11 cellular contexts compared by ENCODE assay signal in the genomic region with DNA sequence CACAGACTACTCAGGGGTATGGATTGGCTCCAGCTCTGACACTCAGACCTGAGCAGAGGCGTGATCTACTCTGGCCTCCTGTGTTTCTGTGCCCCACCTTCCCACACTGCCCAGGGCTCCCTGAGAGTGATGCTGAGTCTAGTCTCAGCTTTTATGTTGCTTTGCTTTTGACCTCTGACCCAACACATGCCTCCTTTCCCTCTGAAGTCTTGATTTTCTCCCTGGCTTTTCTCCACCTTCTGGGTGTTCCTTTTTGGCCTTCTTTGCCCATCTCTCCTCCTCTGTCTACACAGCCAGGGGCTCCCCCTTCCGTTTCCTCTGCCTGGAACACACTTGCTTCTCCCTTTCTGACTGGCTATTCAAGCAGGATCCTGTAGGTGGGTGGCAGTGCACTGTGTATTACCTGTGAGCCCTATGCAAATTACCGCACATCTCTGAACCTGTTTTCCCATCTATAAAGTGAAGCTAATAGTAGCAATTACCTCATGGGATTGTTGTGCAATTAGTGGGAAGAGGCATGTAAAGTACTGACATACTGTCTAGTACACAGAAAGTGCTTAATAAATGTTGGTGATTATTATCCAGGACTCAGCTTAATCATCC. TPM values are rescaled to one million over a fixed set of nuclear protein-coding genes. Genes with fewer than 3 reads are reported as not detected.
DNase-seq lines count a peak whose midpoint lies in the region; ATAC-seq and TF ChIP-seq lines count a peak whose summit lies in the region.
"Had no signal": no experiment of that assay in that cellular context is flagged by ENCODE, and none has a peak within 500 bp of the region (broad histone marks: within the 10 kb centered on the region; RNA-seq: fewer than 3 reads in every experiment).

No MANE protein-coding gene starts in this region.

- H3K36me3 ChIP-seq in heart right ventricle (no peaks in the 10 kb centered on the region), mesenchymal stem cell (ENCODE audit: control insufficient read depth in 1 of 2, insufficient read depth in 2 of 2, low read depth in 1 of 2, low read length in 2 of 2) (peaks cover 0 to 12% of the 10 kb centered on the region in 2 experiments), transverse colon (no peaks in the 10 kb centered on the region)

- no peak overlapping the region for H2BK15ac ChIP-seq in mesenchymal stem cell (ENCODE audit: low read depth, poor library complexity, severe bottlenecking)

- no peak overlapping the region for H2BK5ac ChIP-seq in mesenchymal stem cell (ENCODE audit: low read depth, low read length, poor library complexity, severe bottlenecking)

- H3K27ac Mint-ChIP-seq in activated naive CD8-positive, alpha-beta T cell treated with anti-CD3 and anti-CD28 coated beads for 36 hours: no peak overlapping the region

- no peaks in the 10 kb centered on the region for H3K9me3 Mint-ChIP-seq in activated naive CD8-positive, alpha-beta T cell treated with anti-CD3 and anti-CD28 coated beads for 36 hours

- H3K4me1 Mint-ChIP-seq in activated naive CD8-positive, alpha-beta T cell treated with anti-CD3 and anti-CD28 coated beads for 36 hours: peaks cover 48% of the 10 kb centered on the region

- H3K27ac ChIP-seq in heart right ventricle (peak overlapping the region in 8 of 10 donors; percentile 80 to 93 (median 87)), mesenchymal stem cell (ENCODE audit: low read length, poor library complexity, severe bottlenecking) (no peak overlapping the region), transverse colon (peak overlapping the region; percentile 19 to 80 (median 66))

- no peak overlapping the region for H2BK120ac ChIP-seq in mesenchymal stem cell (ENCODE audit: low read depth, low read length)

- H3K27me3 ChIP-seq in heart right ventricle: no peaks in the 10 kb centered on the region
- H3K27me3 ChIP-seq in mesenchymal stem cell (ENCODE audit: control insufficient read depth in 1 of 2, insufficient read depth in 1 of 2, low read length in 2 of 2): no peaks in the 10 kb centered on the region
- H3K27me3 ChIP-seq in transverse colon: no peaks in the 10 kb centered on the region

- no peak overlapping the region for H3K23ac ChIP-seq in mesenchymal stem cell (ENCODE audit: low read length in 2 of 2)

- H3K4me3 ChIP-seq in heart right ventricle (no peak overlapping the region), mesenchymal stem cell (ENCODE audit: insufficient read depth in 1 of 2, low read depth in 1 of 2, low read length in 2 of 2) (no peak overlapping the region), transverse colon (no peak overlapping the region)

- no peak overlapping the region for H2AFZ ChIP-seq in mesenchymal stem cell (ENCODE audit: low read depth, low read length)

- WGBS in heart right ventricle, 2 donors: 75 to 80% methylated on average over 3 of the region's 3 CpGs
- WGBS in mesenchymal stem cell: 88% methylated on average over 1 of the region's 3 CpGs
- 67 to 82% methylated on average over 2 to 3 of the region's 3 CpGs for WGBS in transverse colon (ENCODE audit: low coverage in 1 of 2), 2 donors

- no peak for DNase-seq in heart right ventricle
- no peak for DNase-seq in Right ventricle myocardium superior
- DNase-seq in activated naive CD8-positive, alpha-beta T cell treated with anti-CD3 and anti-CD28 coated beads for 36 hours: no peak
- DNase-seq in mesenchymal stem cell: peak; percentile 77
- no peak for DNase-seq in transverse colon
- DNase-seq in NOMO-1 treated with dmso at 0.1 percent for 144 hours (lab: John Stamatoyannopoulos, UW; ENCODE audit: unreplicated experiment): no peak
- DNase-seq in SW480 (ENCODE audit: low spot score): no peak
- no peak for DNase-seq in amygdala (lab: John Stamatoyannopoulos, UW)
- DNase-seq: NCI-H1417 treated with DMSO at 0.1 percent for 48 hours had no signal

- in situ Hi-C loops in transverse colon (cut with MboI; ENCODE audit: low pct_ligation_motif_present in 1 of 4, low pct_unique_long_range_greater_than_20kb in 1 of 4, low sequenced_read_pairs in 3 of 4): loop anchor here (5.0 to 25.0 kb wide), 3 partner anchors 36 to 129 kb away; a partner anchor contains a TSS

- ATAC-seq in heart right ventricle: no peak
- no peak for ATAC-seq in Right ventricle myocardium superior (ENCODE audit: poor library complexity)

- peak overlapping the region; percentile 28 for H2AK5ac ChIP-seq in mesenchymal stem cell (ENCODE audit: low read length, severe bottlenecking)

- H3K4me2 ChIP-seq in mesenchymal stem cell (ENCODE audit: low read length, poor library complexity, severe bottlenecking): no peak overlapping the region

- H2BK12ac ChIP-seq in mesenchymal stem cell (ENCODE audit: low read length in 2 of 2): peak overlapping the region; percentile 17 to 28

- H3K9ac ChIP-seq in mesenchymal stem cell (ENCODE audit: low read length): peak overlapping the region; percentile 90

- peak overlapping the region; percentile 23 to 58 for H3K18ac ChIP-seq in mesenchymal stem cell (ENCODE audit: low read depth in 1 of 2, low read length in 2 of 2)

- no peaks in the 10 kb centered on the region for H3K36me3 Mint-ChIP-seq in activated naive CD8-positive, alpha-beta T cell treated with anti-CD3 and anti-CD28 coated beads for 36 hours

- H3K4me3 Mint-ChIP-seq in activated naive CD8-positive, alpha-beta T cell treated with anti-CD3 and anti-CD28 coated beads for 36 hours: peak overlapping the region; percentile 15

- H3K14ac ChIP-seq in mesenchymal stem cell (ENCODE audit: low read length in 2 of 2): no peak overlapping the region

- TF ChIP-seq EP300 in transverse colon (IDR thresholded peaks at IDR 0.05; ENCODE audit: low read depth): no peak

- intact Hi-C loops in heart right ventricle (cut with DNase I) (loop anchor here (1.0 to 5.0 kb wide), 4 partner anchors 33 to 36 kb away; no protein-coding TSS in a partner anchor), Right ventricle myocardium superior (cut with DNase I) (loop anchor here (2.0 kb wide), 1 partner anchor 35 kb away; no protein-coding TSS in a partner anchor), transverse colon (cut with DNase I; ENCODE audit: low total_unique reads) (loop anchor here (2.0 kb wide), 2 partner anchors 35 to 77 kb away; no protein-coding TSS in a partner anchor)

- H3K79me1 ChIP-seq in mesenchymal stem cell (replicated peaks; ENCODE audit: low read length, poor library complexity, severe bottlenecking): peaks cover 12% of the 10 kb centered on the region

- H3K9me3 ChIP-seq in heart right ventricle: no peaks in the 10 kb centered on the region
- no peaks in the 10 kb centered on the region for H3K9me3 ChIP-seq in mesenchymal stem cell (ENCODE audit: control insufficient read depth, low read length)
- no peaks in the 10 kb centered on the region for H3K9me3 ChIP-seq in transverse colon

- H4K8ac ChIP-seq in mesenchymal stem cell (ENCODE audit: low read length): no peak overlapping the region

- TF ChIP-seq POLR2A in transverse colon (IDR thresholded peaks at IDR 0.05): no peak

- TF ChIP-seq CTCF in heart right ventricle (IDR thresholded peaks at IDR 0.05) (no peak), transverse colon (IDR thresholded peaks at IDR 0.05) (no peak)

- H4K91ac ChIP-seq in mesenchymal stem cell (ENCODE audit: low read length): peak overlapping the region; percentile 44

- H3K4ac ChIP-seq in mesenchymal stem cell (ENCODE audit: low read depth in 1 of 2, low read length in 2 of 2): peak overlapping the region; percentile 20 to 34

- peaks cover 26% of the 10 kb centered on the region for H3K27me3 Mint-ChIP-seq in activated naive CD8-positive, alpha-beta T cell treated with anti-CD3 and anti-CD28 coated beads for 36 hours

- H3K4me1 ChIP-seq in heart right ventricle: peaks cover 18 to 36% (median 27%) of the 10 kb centered on the region in 9 donors
- H3K4me1 ChIP-seq in mesenchymal stem cell (ENCODE audit: control insufficient read depth, insufficient read depth, low read depth, low read length): peaks cover 16% of the 10 kb centered on the region
- peaks cover 8 to 39% (median 15%) of the 10 kb centered on the region in 4 donors for H3K4me1 ChIP-seq in transverse colon

RNA-seq across cellular contexts. Expression of a gene that starts 13.7 kb away (rescaled TPM):
- under 1 TPM; 0.09 to 0.31 (median 0.19) TPM for total RNA-seq in heart right ventricle
- under 1 TPM; 0.17 to 0.29 TPM for polyA plus RNA-seq in heart right ventricle
- total RNA-seq in Right ventricle myocardium superior: 0.16 TPM
- total RNA-seq in activated naive CD8-positive, alpha-beta T cell treated with anti-CD3 and anti-CD28 coated beads for 36 hours: under 1 TPM; 0.34 to 0.35 TPM
- 10.4 TPM for polyA plus RNA-seq in mesenchymal stem cell (2013, experiment 1 of 2)
- 10.7 TPM for polyA plus RNA-seq in mesenchymal stem cell (2013, experiment 2 of 2)
- under 1 TPM in 3 of 4 donors, not detected in 1; 0.14 to 0.60 (median 0.48) TPM for total RNA-seq in transverse colon

RNA-seq across cellular contexts. Expression of a gene that starts 18.5 kb away (rescaled TPM):
- 100 to 1,000 TPM; 213 to 554 (median 267) TPM for total RNA-seq in heart right ventricle
- 100 to 1,000 TPM; 286 to 356 TPM for polyA plus RNA-seq in heart right ventricle
- 270 TPM for total RNA-seq in Right ventricle myocardium superior
- 10 to 100 TPM; 32.3 to 37.8 TPM for total RNA-seq in activated naive CD8-positive, alpha-beta T cell treated with anti-CD3 and anti-CD28 coated beads for 36 hours
- 732 TPM for polyA plus RNA-seq in mesenchymal stem cell (2013, experiment 1 of 2)
- polyA plus RNA-seq in mesenchymal stem cell (2013, experiment 2 of 2): 747 TPM
- 100 to 1,000 TPM; 300 to 999 (median 324) TPM for total RNA-seq in transverse colon

RNA-seq across cellular contexts. Expression of a gene that starts 35.0 kb away (rescaled TPM):
- under 1 TPM in 1 of 10 donors, not detected in 9; 0.50 TPM for total RNA-seq in heart right ventricle
- polyA plus RNA-seq in heart right ventricle: under 1 TPM in 1 of 2 donors, not detected in 1; 0.17 TPM
- not detected for total RNA-seq in Right ventricle myocardium superior
- total RNA-seq in activated naive CD8-positive, alpha-beta T cell treated with anti-CD3 and anti-CD28 coated beads for 36 hours: under 1 TPM; 0.64 to 0.99 TPM
- polyA plus RNA-seq in mesenchymal stem cell (2013, experiment 1 of 2): not detected
- not detected for polyA plus RNA-seq in mesenchymal stem cell (2013, experiment 2 of 2)
- total RNA-seq in transverse colon: 100 to 1,000 TPM; 140 to 213 (median 174) TPM
- total RNA-seq: aorta, temporal lobe had no signal

RNA-seq across cellular contexts. Expression of a gene that starts 41.4 kb away (rescaled TPM):
- total RNA-seq in heart right ventricle (10 to 100 TPM; 49.4 to 64.9 (median 59.6) TPM), Right ventricle myocardium superior (64.4 TPM), transverse colon (10 to 100 TPM; 20.9 to 70.9 (median 47.5) TPM)
- 100 to 1,000 TPM in 1 of 2 donors, 10 to 100 TPM in 1; 94.3 to 105 TPM for polyA plus RNA-seq in heart right ventricle
- total RNA-seq in activated naive CD8-positive, alpha-beta T cell treated with anti-CD3 and anti-CD28 coated beads for 36 hours: 10 to 100 TPM; 45.9 to 49.1 TPM
- polyA plus RNA-seq in mesenchymal stem cell (2013, experiment 1 of 2): 87.6 TPM
- polyA plus RNA-seq in mesenchymal stem cell (2013, experiment 2 of 2): 91.2 TPM

RNA-seq across cellular contexts. Expression of a gene that starts 42.4 kb away (rescaled TPM):
- total RNA-seq in heart right ventricle: 10 to 100 TPM; 19.9 to 32.2 (median 26.2) TPM
- polyA plus RNA-seq in heart right ventricle: 10 to 100 TPM; 15.7 to 19.7 TPM
- total RNA-seq in Right ventricle myocardium superior: 30.4 TPM
- 10 to 100 TPM; 42.6 to 47.1 TPM for total RNA-seq in activated naive CD8-positive, alpha-beta T cell treated with anti-CD3 and anti-CD28 coated beads for 36 hours
- 21.8 TPM for polyA plus RNA-seq in mesenchymal stem cell (2013, experiment 1 of 2)
- 21.1 TPM for polyA plus RNA-seq in mesenchymal stem cell (2013, experiment 2 of 2)
- total RNA-seq in transverse colon: 10 to 100 TPM in 3 of 4 donors, 1 to 10 TPM in 1; 7.9 to 21.3 (median 16.1) TPM

Comparison
In these comparisons a context has a peak if more than half of its experiments do, and no peak if none do; other contexts are left out.
1. RNA of a gene that starts 35.0 kb away (total RNA-seq): 140 to 213 TPM in transverse colon; 0.64 to 0.99 TPM in activated naive CD8-positive, alpha-beta T cell treated with anti-CD3 and anti-CD28 coated beads for 36 hours, 0.50 TPM in heart right ventricle and not detected in Right ventricle myocardium superior (single experiment); every median in the first group is over 10 times any median in the second.